In the genomic region with DNA sequence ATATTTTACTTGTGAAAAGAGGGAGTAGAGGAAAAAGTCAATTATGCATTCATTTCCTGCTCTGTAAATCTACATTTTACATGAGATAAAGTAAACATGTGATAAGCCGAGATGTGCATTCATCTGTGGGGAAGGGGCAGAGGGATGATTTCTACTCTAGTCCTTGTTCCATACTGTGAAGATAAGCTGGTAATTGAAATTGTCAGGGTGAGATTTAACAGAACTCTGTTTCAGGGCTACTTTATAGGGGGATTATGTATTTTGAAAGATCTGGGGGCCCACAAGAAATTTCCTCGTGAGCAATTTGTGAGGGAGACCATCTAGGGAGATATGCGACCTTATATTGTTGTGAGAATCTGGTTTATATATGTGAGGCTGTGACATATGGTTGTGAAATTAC, we compare ENCODE assay signal across 2 cellular contexts.
TF ChIP-seq lines count a peak whose summit lies in the region.

No MANE protein-coding gene starts in this region.

TF ChIP-seq in SK-N-SH, 30 proteins besides CTCF, POLR2A, EP300 and RAD21 (continued from another document):
- TF ChIP-seq, protein P1, sequence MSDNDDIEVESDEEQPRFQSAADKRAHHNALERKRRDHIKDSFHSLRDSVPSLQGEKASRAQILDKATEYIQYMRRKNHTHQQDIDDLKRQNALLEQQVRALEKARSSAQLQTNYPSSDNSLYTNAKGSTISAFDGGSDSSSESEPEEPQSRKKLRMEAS (IDR thresholded peaks at IDR 0.05; ENCODE audit: low read depth), result no peak
- TF ChIP-seq GATA2 (CRISPR knock-in tag; IDR thresholded peaks at IDR 0.05), result peak; percentile 64
- TF ChIP-seq POLR2AphosphoS5 (IDR thresholded peaks at IDR 0.05; ENCODE audit: low read depth, low read length), result no peak
TF ChIP-seq in SK-N-SH: peak in this region for 1.

TF ChIP-seq in SK-N-SH treated with all-trans-retinoic acid at 6 μM for 48 hours, 23 proteins besides CTCF, POLR2A, EP300 and RAD21:
- TF ChIP-seq, protein P2, sequence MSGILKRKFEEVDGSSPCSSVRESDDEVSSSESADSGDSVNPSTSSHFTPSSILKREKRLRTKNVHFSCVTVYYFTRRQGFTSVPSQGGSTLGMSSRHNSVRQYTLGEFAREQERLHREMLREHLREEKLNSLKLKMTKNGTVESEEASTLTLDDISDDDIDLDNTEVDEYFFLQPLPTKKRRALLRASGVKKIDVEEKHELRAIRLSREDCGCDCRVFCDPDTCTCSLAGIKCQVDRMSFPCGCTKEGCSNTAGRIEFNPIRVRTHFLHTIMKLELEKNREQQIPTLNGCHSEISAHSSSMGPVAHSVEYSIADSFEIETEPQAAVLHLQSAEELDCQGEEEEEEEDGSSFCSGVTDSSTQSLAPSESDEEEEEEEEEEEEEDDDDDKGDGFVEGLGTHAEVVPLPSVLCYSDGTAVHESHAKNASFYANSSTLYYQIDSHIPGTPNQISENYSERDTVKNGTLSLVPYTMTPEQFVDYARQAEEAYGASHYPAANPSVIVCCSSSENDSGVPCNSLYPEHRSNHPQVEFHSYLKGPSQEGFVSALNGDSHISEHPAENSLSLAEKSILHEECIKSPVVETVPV (CRISPR knock-in tag; IDR thresholded peaks at IDR 0.05), result no peak
- no peak for TF ChIP-seq ZC3H10 (CRISPR knock-in tag; IDR thresholded peaks at IDR 0.05)
- no peak for TF ChIP-seq ZFP30 (CRISPR knock-in tag; IDR thresholded peaks at IDR 0.05)
- TF ChIP-seq OSR1 (CRISPR knock-in tag; IDR thresholded peaks at IDR 0.05), result no peak
- no peak for TF ChIP-seq POU6F1 (CRISPR knock-in tag; IDR thresholded peaks at IDR 0.05; ENCODE audit: borderline replicate concordance, low read depth)
- no peak for TF ChIP-seq TCF4 (CRISPR knock-in tag; IDR thresholded peaks at IDR 0.05; ENCODE audit: borderline replicate concordance)
- TF ChIP-seq GLIS3 (CRISPR knock-in tag; IDR thresholded peaks at IDR 0.05), result no peak
- no peak for TF ChIP-seq ZNF8 (CRISPR knock-in tag; IDR thresholded peaks at IDR 0.05)
- no peak for TF ChIP-seq ARNTL (CRISPR knock-in tag; IDR thresholded peaks at IDR 0.05; ENCODE audit: borderline replicate concordance, low read depth)
- no peak for TF ChIP-seq ZNF70 (CRISPR knock-in tag; IDR thresholded peaks at IDR 0.05)
